9 cellular contexts compared by ENCODE assay signal in the genomic region with DNA sequence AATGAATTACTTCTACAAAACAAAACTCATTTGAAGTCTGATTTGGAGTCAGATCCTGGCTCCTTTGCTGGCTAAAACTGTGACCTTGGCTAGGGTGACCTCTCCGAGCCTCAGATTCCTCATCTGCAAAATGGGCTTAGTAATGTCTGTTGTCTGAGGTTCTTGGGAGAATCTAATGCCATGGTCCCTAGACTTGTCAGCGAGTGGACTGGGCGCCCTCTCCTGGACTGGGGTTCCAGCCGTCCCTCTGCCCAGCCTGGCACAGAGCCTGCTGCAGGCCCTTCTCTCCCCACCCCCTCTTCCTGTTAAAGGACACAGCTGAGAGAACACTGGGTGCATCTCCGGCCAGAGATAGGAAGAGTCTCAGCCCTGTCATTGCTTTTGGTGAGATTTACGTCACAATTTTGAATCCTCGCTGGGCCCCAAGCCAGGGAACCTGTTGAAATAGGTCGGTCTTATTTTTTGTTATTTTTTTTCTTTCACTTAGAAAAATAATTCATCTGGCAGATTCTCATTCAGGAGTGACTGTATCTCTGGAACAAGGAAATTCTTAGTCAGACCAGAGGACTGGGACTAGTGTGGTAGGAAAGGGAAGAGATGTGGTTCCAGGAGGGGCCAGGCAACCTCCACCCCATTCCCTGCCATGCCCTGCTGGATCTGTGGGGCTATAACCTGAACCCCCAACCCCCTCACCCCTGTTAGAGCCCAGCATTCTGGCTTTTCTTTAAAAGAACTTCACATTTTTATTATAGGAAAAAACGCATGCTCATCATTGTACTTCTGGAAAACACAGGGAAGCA. TPM values are rescaled to one million over a fixed set of nuclear protein-coding genes. Genes with fewer than 3 reads are reported as not detected.
DNase-seq lines count a peak whose midpoint lies in the region; ATAC-seq, FAIRE-seq and TF ChIP-seq lines count a peak whose summit lies in the region.
"Had no signal": no experiment of that assay in that cellular context is flagged by ENCODE, and none has a peak within 500 bp of the region (broad histone marks: within the 10 kb centered on the region; RNA-seq: fewer than 3 reads in every experiment).

No MANE protein-coding gene starts in this region.

- TF ChIP-seq CTCF in AG04449 (IDR thresholded peaks at IDR 0.05; ENCODE audit: insufficient read depth, low read length, missing control alignments) (peak; percentile 38), GM12873 (IDR thresholded peaks at IDR 0.05; ENCODE audit: insufficient read depth, low read depth, low read length, missing control alignments) (peak; percentile 34), bronchial epithelial cell (IDR thresholded peaks at IDR 0.05; ENCODE audit: insufficient read depth, low read length, severe bottlenecking) (peak; percentile 22), lung (IDR thresholded peaks at IDR 0.05; ENCODE audit: control extremely low read depth, extremely low read depth) (peak; percentile 37), upper lobe of right lung (IDR thresholded peaks at IDR 0.05) (peak; percentile 42)

- H3K27me3 ChIP-seq in bronchial epithelial cell (ENCODE audit: control insufficient read depth, insufficient read depth, low read length): no peaks in the 10 kb centered on the region
- no peaks in the 10 kb centered on the region for H3K27me3 ChIP-seq in lung (ENCODE audit: control insufficient read depth, insufficient read depth)
- H3K27me3 ChIP-seq in upper lobe of right lung: no peaks in the 10 kb centered on the region

- ATAC-seq in lung (ENCODE audit: insufficient read depth, low FRiP score) (peak; percentile 66), upper lobe of right lung (peak; percentile 89), HG03045 (IDR thresholded peaks at IDR 0.05; ENCODE audit: unreplicated experiment) (no peak), GM18861 (IDR thresholded peaks at IDR 0.05; ENCODE audit: unreplicated experiment) (no peak)

- POLR2A ChIA-PET in AG04449 (lab: Yijun Ruan, JAX): interaction anchor here (1.2 to 3.5 kb wide), 3 partner anchors 13 to 144 kb away, joined by 7 to 26 read pairs (median 8); partner anchors contain the start of gene DUSP1

- peaks cover 0 to 6% of the 10 kb centered on the region in 2 donors for H3K4me1 ChIP-seq in lung (ENCODE audit: control insufficient read depth in 2 of 2, insufficient read depth in 2 of 2, low read length in 2 of 2)
- peaks cover 4% of the 10 kb centered on the region for H3K4me1 ChIP-seq in upper lobe of right lung

- H3K27ac ChIP-seq in lung (ENCODE audit: low read depth in 1 of 2, low read length in 1 of 2) (peak overlapping the region; percentile 48 to 61), upper lobe of right lung (peak overlapping the region; percentile 79)

- H3K36me3 ChIP-seq in bronchial epithelial cell (ENCODE audit: control insufficient read depth, insufficient read depth, low read length) (peaks cover 30% of the 10 kb centered on the region), lung (ENCODE audit: control insufficient read depth in 2 of 2, insufficient read depth in 2 of 2, low read length in 2 of 2) (peaks cover 0 to 20% of the 10 kb centered on the region in 2 donors), upper lobe of right lung (peaks cover 51% of the 10 kb centered on the region)

- H3K9me3 ChIP-seq in lung (ENCODE audit: control insufficient read depth in 2 of 2, insufficient read depth in 1 of 2, low read length in 1 of 2) (no peaks in the 10 kb centered on the region), upper lobe of right lung (no peaks in the 10 kb centered on the region)

- WGBS in lung, 2 donors: 48 to 54% methylated on average over 9 of the region's 9 CpGs

- CTCF ChIA-PET in AG04449 (lab: Yijun Ruan, JAX): interaction anchor here (0.7 to 9.2 kb wide), 4 partner anchors 177 to 197 kb away, joined by 3 to 61 read pairs (median 10); no protein-coding TSS in a partner anchor

- H3K4me3 ChIP-seq in AG04449 (ENCODE audit: low read depth, low read length) (no peak overlapping the region), bronchial epithelial cell (ENCODE audit: low read depth, low read length) (no peak overlapping the region), lung (no peak overlapping the region), upper lobe of right lung (no peak overlapping the region)

- FAIRE-seq in bronchial epithelial cell (lab: Jason Lieb, UNC): no peak
- FAIRE-seq: endometrium had no signal

- intact Hi-C loops in upper lobe of right lung (cut with DNase I): no loop called here

- DNase-seq in AG04449 (ENCODE audit: low read depth, low spot score) (no peak), NCI-H460 (ENCODE audit: extremely low read depth, low read depth) (peak; percentile 99), bronchial epithelial cell (ENCODE audit: low read depth) (peak; percentile 37), lung (ENCODE audit: low spot score) (peak; percentile 61), upper lobe of right lung (peak; percentile 84)

RNA-seq across cellular contexts. Expression of gene RPL26L1, which starts 48.2 kb away (rescaled TPM):
- total RNA-seq in NCI-H460 (2014; rRNA removed; shearing (Covaris generic)): 104 and 105 TPM in 2 replicates
- polyA plus RNA-seq in NCI-H460 (2014; cell fraction: nucleus; rRNA removed): 104 and 105 TPM in 2 replicates
- total RNA-seq in bronchial epithelial cell (44.8 and 52.9 TPM in 2 replicates), lung (10 to 100 TPM; 29.2 to 33.8 TPM), upper lobe of right lung (26.4 TPM)
- polyA plus RNA-seq in lung: 10 to 100 TPM; 69.3 to 81.1 TPM

Comparison
In these comparisons a context has a peak if more than half of its experiments do, and no peak if none do; other contexts are left out.
1. ATAC-seq: peak in lung (single experiment) and upper lobe of right lung (single experiment); none in HG03045 (single experiment) and GM18861 (single experiment).
2. Peak in every context shown above with its lines, with median percentiles within 50 percentile points of each other: CTCF ChIP-seq.